Comparison of ENCODE assay signal across 35 cellular contexts in the genomic region with DNA sequence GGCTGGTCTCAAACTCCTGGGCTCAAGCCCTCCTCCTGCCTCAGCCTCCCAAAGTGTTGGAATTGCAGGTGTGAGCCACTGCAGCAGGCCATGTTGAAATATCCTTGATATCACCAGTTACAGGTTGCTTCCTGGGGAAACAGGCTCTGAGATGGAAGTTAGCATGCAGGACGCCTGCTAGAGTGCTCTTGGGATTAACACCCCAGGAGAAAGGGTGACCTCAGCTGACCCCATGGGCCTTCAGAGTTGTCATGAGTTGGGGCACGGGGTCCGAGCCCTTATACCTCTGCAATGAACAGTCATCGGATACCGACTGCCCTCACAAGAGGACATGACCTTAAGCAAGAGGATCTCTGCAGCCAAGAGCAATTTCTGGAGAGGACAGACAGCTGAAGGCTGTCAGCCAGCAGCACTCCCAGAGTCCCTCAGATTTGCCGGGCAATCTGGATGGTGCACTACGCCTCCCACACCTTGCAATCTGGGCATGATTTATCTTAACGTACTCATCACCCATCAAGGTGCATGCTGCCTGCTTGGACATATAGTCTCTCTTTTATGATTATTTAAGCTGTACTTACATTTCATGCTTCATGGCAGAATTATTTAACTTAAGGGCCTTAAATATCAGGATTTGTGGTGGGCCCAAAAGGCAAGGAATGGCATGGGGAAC.
"Had no signal": no experiment of that assay in that cellular context is flagged by ENCODE, and none has a peak within 500 bp of the region (broad histone marks: within the 10 kb centered on the region; RNA-seq: fewer than 3 reads in every experiment).

No MANE protein-coding gene starts in this region.

- H3K9me3 Mint-ChIP-seq: activated naive CD4-positive, alpha-beta T cell treated with anti-CD3 and anti-CD28 coated beads, Interleukin-2, amount 10 ng/mL, durations not matched to agents 7 days and 5 days; activated T-cell treated with anti-CD3 and anti-CD28 coated beads, Interleukin-2, amount 50 U/mL, for 24 hours; dendritic cell treated with granulocyte-macrophage colony-stimulating factor and Interleukin-4, amounts not matched to agents 40 ng/mL and 50 ng/mL, for 4 days; mesothelial cell of epicardium; neural progenitor cell; stimulated activated naive B cell treated with anti-CD40 and anti-IgM and Interleukin-4, amounts not matched to agents 10 μg/mL and 1 μg/mL and 100 μg/mL, for 72 hours; T-helper 1 cell treated with Interleukin-12 subunit alpha and Interleukin-12 subunit beta and Interleukin-4 antibody, amounts not matched to agents 30 μg/mL and 1 μg/mL, for 36 hours had no signal

- H3K4me2 ChIP-seq: neural progenitor cell had no signal

- H3K27ac ChIP-seq: epithelial cell of prostate, esophagus squamous epithelium, heart right ventricle, left ventricle myocardium inferior, neural progenitor cell, ovary, prostate gland, stomach, upper lobe of left lung, VCaP had no signal

- H3K9ac ChIP-seq: neural progenitor cell had no signal

- H3K4me1 ChIP-seq: neural progenitor cell, prostate gland had no signal

- H3K27me3 ChIP-seq: esophagus squamous epithelium, heart right ventricle, neural progenitor cell, ovary, stomach, thyroid gland, upper lobe of left lung had no signal

- H3K27me3 Mint-ChIP-seq: activated T-cell treated with anti-CD3 and anti-CD28 coated beads, Interleukin-2, amount 50 U/mL, for 24 hours; dendritic cell treated with granulocyte-macrophage colony-stimulating factor and Interleukin-4, amounts not matched to agents 40 ng/mL and 50 ng/mL, for 4 days; naive B cell; stimulated activated naive B cell treated with anti-CD40 and anti-IgM and Interleukin-4, amounts not matched to agents 10 μg/mL and 1 μg/mL and 100 μg/mL, for 72 hours had no signal

- H2AFZ ChIP-seq: neural progenitor cell had no signal

- DNase-seq: activated CD4-positive, alpha-beta T cell treated with anti-CD3 and anti-CD28 coated beads for 48 hours; activated CD4-positive, alpha-beta T cell treated with anti-CD3 and anti-CD28 coated beads, Interleukin-2, amount 50 U/mL, for 48 hours; activated CD8-positive, alpha-beta memory T cell treated with anti-CD3 and anti-CD28 coated beads, Interleukin-2, amount 50 U/mL, for 48 hours; activated gamma-delta T cell; activated naive CD4-positive, alpha-beta T cell treated with anti-CD3 and anti-CD28 coated beads, Interleukin-2, amount 10 ng/mL, durations not matched to agents 7 days and 5 days; activated T-cell treated with anti-CD3 and anti-CD28 coated beads, Interleukin-2, amount 50 U/mL, for 24 hours; amniotic stem cell; caudate nucleus; effector CD4-positive, alpha-beta T cell; esophagus squamous epithelium; foreskin melanocyte; heart right ventricle; left ventricle myocardium inferior; mammary epithelial cell; naive B cell; ovary; retina; small intestine; stimulated activated CD4-positive, alpha-beta T cell treated with anti-CD3 and anti-CD28 coated beads, Interleukin-4, amount 100 ng/mL, for 4 hours; stimulated activated CD8-positive, alpha-beta memory T cell treated with anti-CD3 and anti-CD28 coated beads, Interleukin-4, amount 100 ng/mL, for 48 hours; stimulated activated naive B cell treated with anti-CD40 and anti-IgM and Interleukin-4, amounts not matched to agents 10 μg/mL and 1 μg/mL and 100 μg/mL, for 72 hours; stomach; SW 1271; T-helper 9 cell; thyroid gland; upper lobe of left lung had no signal

- H3K36me3 ChIP-seq: esophagus squamous epithelium, heart right ventricle, left ventricle myocardium inferior, neural progenitor cell, ovary, prostate gland, stomach, thyroid gland, upper lobe of left lung had no signal

- H3K36me3 Mint-ChIP-seq: mesothelial cell of epicardium; naive B cell; neural progenitor cell; stimulated activated naive B cell treated with anti-CD40 and anti-IgM and Interleukin-4, amounts not matched to agents 10 μg/mL and 1 μg/mL and 100 μg/mL, for 72 hours had no signal

- H3K9me3 ChIP-seq: left ventricle myocardium inferior, ovary, prostate gland, stomach, thyroid gland, upper lobe of left lung had no signal

- ATAC-seq: activated CD4-positive, CD25-positive, alpha-beta regulatory T cell treated with anti-CD3 and anti-CD28 coated beads, Interleukin-2, amount 50 U/mL, for 24 hours; heart right ventricle; sciatic nerve; stimulated activated naive B cell treated with anti-CD40 and anti-IgM and Interleukin-4, amounts not matched to agents 10 μg/mL and 1 μg/mL and 100 μg/mL, for 72 hours had no signal

- H3K4me3 Mint-ChIP-seq: activated naive CD4-positive, alpha-beta T cell treated with anti-CD3 and anti-CD28 coated beads, Interleukin-2, amount 10 ng/mL, durations not matched to agents 7 days and 5 days; activated T-cell treated with anti-CD3 and anti-CD28 coated beads, Interleukin-2, amount 50 U/mL, for 24 hours; dendritic cell treated with granulocyte-macrophage colony-stimulating factor and Interleukin-4, amounts not matched to agents 40 ng/mL and 50 ng/mL, for 4 days; mesothelial cell of epicardium; neural progenitor cell; stimulated activated naive B cell treated with anti-CD40 and anti-IgM and Interleukin-4, amounts not matched to agents 10 μg/mL and 1 μg/mL and 100 μg/mL, for 72 hours; T-helper 1 cell treated with Interleukin-12 subunit alpha and Interleukin-12 subunit beta and Interleukin-4 antibody, amounts not matched to agents 30 μg/mL and 1 μg/mL, for 36 hours had no signal

- H3K4me1 Mint-ChIP-seq: neural progenitor cell had no signal

- H3K27ac Mint-ChIP-seq: activated naive CD4-positive, alpha-beta T cell treated with anti-CD3 and anti-CD28 coated beads, Interleukin-2, amount 10 ng/mL, durations not matched to agents 7 days and 5 days; activated T-cell treated with anti-CD3 and anti-CD28 coated beads, Interleukin-2, amount 50 U/mL, for 24 hours; dendritic cell treated with granulocyte-macrophage colony-stimulating factor and Interleukin-4, amounts not matched to agents 40 ng/mL and 50 ng/mL, for 4 days; mesothelial cell of epicardium; naive B cell; neural progenitor cell; stimulated activated naive B cell treated with anti-CD40 and anti-IgM and Interleukin-4, amounts not matched to agents 10 μg/mL and 1 μg/mL and 100 μg/mL, for 72 hours; T-helper 1 cell treated with Interleukin-12 subunit alpha and Interleukin-12 subunit beta and Interleukin-4 antibody, amounts not matched to agents 30 μg/mL and 1 μg/mL, for 36 hours had no signal

- H3K4me3 ChIP-seq: esophagus squamous epithelium, heart right ventricle, left ventricle myocardium inferior, neural progenitor cell, ovary, prostate gland, stomach, thyroid gland, upper lobe of left lung had no signal
